ENCODE assay signal across 1 cellular context in the genomic region with DNA sequence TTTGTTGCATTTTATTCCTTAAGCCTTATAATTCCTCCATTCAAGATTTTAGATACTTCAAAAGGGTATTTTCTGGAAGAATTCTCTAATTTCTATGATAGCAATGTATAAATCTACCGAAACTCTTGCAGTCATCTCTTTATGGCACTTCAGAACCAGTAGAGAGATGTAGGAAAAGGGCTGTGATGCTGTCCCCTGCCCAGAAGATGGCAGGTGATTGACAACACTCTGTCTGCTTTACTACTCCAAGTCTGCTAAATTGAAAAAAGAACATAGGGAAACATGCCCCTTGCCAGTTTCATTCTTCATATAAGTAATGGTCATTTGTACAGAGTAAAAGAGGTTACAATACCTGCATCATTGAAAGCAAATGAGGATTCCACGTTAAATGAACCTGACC.
TF ChIP-seq lines count a peak whose summit lies in the region.

No MANE protein-coding gene starts in this region.

TF ChIP-seq in GM12878, 131 proteins besides CTCF, POLR2A, EP300 and RAD21:
- TF ChIP-seq, protein P1, sequence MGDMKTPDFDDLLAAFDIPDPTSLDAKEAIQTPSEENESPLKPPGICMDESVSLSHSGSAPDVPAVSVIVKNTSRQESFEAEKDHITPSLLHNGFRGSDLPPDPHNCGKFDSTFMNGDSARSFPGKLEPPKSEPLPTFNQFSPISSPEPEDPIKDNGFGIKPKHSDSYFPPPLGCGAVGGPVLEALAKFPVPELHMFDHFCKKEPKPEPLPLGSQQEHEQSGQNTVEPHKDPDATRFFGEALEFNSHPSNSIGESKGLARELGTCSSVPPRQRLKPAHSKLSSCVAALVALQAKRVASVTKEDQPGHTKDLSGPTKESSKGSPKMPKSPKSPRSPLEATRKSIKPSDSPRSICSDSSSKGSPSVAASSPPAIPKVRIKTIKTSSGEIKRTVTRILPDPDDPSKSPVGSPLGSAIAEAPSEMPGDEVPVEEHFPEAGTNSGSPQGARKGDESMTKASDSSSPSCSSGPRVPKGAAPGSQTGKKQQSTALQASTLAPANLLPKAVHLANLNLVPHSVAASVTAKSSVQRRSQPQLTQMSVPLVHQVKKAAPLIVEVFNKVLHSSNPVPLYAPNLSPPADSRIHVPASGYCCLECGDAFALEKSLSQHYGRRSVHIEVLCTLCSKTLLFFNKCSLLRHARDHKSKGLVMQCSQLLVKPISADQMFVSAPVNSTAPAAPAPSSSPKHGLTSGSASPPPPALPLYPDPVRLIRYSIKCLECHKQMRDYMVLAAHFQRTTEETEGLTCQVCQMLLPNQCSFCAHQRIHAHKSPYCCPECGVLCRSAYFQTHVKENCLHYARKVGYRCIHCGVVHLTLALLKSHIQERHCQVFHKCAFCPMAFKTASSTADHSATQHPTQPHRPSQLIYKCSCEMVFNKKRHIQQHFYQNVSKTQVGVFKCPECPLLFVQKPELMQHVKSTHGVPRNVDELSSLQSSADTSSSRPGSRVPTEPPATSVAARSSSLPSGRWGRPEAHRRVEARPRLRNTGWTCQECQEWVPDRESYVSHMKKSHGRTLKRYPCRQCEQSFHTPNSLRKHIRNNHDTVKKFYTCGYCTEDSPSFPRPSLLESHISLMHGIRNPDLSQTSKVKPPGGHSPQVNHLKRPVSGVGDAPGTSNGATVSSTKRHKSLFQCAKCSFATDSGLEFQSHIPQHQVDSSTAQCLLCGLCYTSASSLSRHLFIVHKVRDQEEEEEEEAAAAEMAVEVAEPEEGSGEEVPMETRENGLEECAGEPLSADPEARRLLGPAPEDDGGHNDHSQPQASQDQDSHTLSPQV (IDR thresholded peaks at IDR 0.05), result no peak
- TF ChIP-seq SPI1 (IDR thresholded peaks at IDR 0.05; ENCODE audit: borderline replicate concordance, insufficient read depth, low read depth, low read length) (no peak), SMC3 (IDR thresholded peaks at IDR 0.05; ENCODE audit: borderline replicate concordance, low read length) (peak; percentile 9; the same call in 1 of the 2 replicates), TCF3 (IDR thresholded peaks at IDR 0.05; ENCODE audit: borderline replicate concordance, insufficient read depth, low read depth, low read length) (no peak)
- TF ChIP-seq, protein P2, sequence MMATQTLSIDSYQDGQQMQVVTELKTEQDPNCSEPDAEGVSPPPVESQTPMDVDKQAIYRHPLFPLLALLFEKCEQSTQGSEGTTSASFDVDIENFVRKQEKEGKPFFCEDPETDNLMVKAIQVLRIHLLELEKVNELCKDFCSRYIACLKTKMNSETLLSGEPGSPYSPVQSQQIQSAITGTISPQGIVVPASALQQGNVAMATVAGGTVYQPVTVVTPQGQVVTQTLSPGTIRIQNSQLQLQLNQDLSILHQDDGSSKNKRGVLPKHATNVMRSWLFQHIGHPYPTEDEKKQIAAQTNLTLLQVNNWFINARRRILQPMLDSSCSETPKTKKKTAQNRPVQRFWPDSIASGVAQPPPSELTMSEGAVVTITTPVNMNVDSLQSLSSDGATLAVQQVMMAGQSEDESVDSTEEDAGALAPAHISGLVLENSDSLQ (IDR thresholded peaks at IDR 0.05), result 0 out of 2 replicates have a peak, but pooled peaks have one; percentile 28
